In genomic region chr12:123187637-123188036, GRCh38 we compare ENCODE assay signal across 23 cellular contexts.
"Had no signal": no experiment of that assay in that cellular context is flagged by ENCODE, and none has a peak within 500 bp of the region (broad histone marks: within the 10 kb centered on the region; RNA-seq: fewer than 3 reads in every experiment).

No MANE protein-coding gene starts in this region.

- H3K4me2 ChIP-seq: SK-N-SH had no signal

- H3K27ac ChIP-seq: RWPE1 had no signal

- H3K9me2 ChIP-seq: SK-N-SH had no signal

- H3K9me3 ChIP-seq: MG63, SK-N-SH had no signal

- H3K9ac ChIP-seq: SK-N-SH had no signal

- ATAC-seq: Panc1, PC-3 had no signal

- DNase-seq: Karpas-422, KG1, MG63, NCI-H1092, NCI-H1105 treated with DMSO at 0.1 percent for 48 hours, NCI-H1417 treated with DMSO at 0.1 percent for 48 hours, NCI-H146, NCI-H1694 treated with DMSO at 0.1 percent for 48 hours, NCI-H1930, NCI-H2081, NCI-H2171, NCI-H226, NCI-H446, NCI-H510A, NCI-H524 treated with DMSO at 0.1 percent for 48 hours, NCI-H69, NCI-H774, PC-3, SHP77, SK-N-SH, SW 1271 had no signal

- H3K4me3 ChIP-seq: MG63 had no signal

- H3K27me3 ChIP-seq: MG63 had no signal
